In genomic region chr13:85373322-85373721, GRCh38 we compare ENCODE assay signal across 2 cellular contexts.
TF ChIP-seq lines count a peak whose summit lies in the region.

No MANE protein-coding gene starts in this region.

TF ChIP-seq in HepG2, 621 proteins besides CTCF, POLR2A, EP300 and RAD21 (continued from another document and continues in another):
- TF ChIP-seq, protein P1, sequence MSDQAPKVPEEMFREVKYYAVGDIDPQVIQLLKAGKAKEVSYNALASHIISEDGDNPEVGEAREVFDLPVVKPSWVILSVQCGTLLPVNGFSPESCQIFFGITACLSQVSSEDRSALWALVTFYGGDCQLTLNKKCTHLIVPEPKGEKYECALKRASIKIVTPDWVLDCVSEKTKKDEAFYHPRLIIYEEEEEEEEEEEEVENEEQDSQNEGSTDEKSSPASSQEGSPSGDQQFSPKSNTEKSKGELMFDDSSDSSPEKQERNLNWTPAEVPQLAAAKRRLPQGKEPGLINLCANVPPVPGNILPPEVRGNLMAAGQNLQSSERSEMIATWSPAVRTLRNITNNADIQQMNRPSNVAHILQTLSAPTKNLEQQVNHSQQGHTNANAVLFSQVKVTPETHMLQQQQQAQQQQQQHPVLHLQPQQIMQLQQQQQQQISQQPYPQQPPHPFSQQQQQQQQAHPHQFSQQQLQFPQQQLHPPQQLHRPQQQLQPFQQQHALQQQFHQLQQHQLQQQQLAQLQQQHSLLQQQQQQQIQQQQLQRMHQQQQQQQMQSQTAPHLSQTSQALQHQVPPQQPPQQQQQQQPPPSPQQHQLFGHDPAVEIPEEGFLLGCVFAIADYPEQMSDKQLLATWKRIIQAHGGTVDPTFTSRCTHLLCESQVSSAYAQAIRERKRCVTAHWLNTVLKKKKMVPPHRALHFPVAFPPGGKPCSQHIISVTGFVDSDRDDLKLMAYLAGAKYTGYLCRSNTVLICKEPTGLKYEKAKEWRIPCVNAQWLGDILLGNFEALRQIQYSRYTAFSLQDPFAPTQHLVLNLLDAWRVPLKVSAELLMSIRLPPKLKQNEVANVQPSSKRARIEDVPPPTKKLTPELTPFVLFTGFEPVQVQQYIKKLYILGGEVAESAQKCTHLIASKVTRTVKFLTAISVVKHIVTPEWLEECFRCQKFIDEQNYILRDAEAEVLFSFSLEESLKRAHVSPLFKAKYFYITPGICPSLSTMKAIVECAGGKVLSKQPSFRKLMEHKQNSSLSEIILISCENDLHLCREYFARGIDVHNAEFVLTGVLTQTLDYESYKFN (CRISPR knock-in tag; conservative IDR thresholded peaks at IDR 0.05) = peak; percentile 66
- TF ChIP-seq ELF3 (CRISPR knock-in tag; IDR thresholded peaks at IDR 0.05) (no peak), TBP (CRISPR knock-in tag; IDR thresholded peaks at IDR 0.05) (no peak), ZNF556 (CRISPR knock-in tag; IDR thresholded peaks at IDR 0.05; ENCODE audit: borderline replicate concordance) (no peak), NCOA2 (CRISPR knock-in tag; IDR thresholded peaks at IDR 0.05) (0 out of 2 replicates have a peak, but pooled peaks have one; percentile 24), SIN3A (IDR thresholded peaks at IDR 0.05; ENCODE audit: borderline replicate concordance, low read depth, low read length) (no peak), RARA (CRISPR knock-in tag; IDR thresholded peaks at IDR 0.05) (no peak), ZNF530 (CRISPR knock-in tag; IDR thresholded peaks at IDR 0.05; ENCODE audit: low read depth) (no peak), PHF20 (CRISPR knock-in tag; IDR thresholded peaks at IDR 0.05) (no peak), DNMT3B (CRISPR knock-in tag; conservative IDR thresholded peaks at IDR 0.05) (no peak), KAT8 (CRISPR knock-in tag; IDR thresholded peaks at IDR 0.05) (no peak), ZC3H13 (CRISPR knock-in tag; IDR thresholded peaks at IDR 0.05) (no peak), ZGPAT (CRISPR knock-in tag; IDR thresholded peaks at IDR 0.05) (no peak), MAFF (IDR thresholded peaks at IDR 0.05; ENCODE audit: low read depth, low read length) (no peak), MEF2D (CRISPR knock-in tag; IDR thresholded peaks at IDR 0.05) (no peak), ZNF770 (CRISPR knock-in tag; IDR thresholded peaks at IDR 0.05) (no peak), GATAD2A (CRISPR knock-in tag; IDR thresholded peaks at IDR 0.05) (peak; percentile 55)
- TF ChIP-seq, protein P2, sequence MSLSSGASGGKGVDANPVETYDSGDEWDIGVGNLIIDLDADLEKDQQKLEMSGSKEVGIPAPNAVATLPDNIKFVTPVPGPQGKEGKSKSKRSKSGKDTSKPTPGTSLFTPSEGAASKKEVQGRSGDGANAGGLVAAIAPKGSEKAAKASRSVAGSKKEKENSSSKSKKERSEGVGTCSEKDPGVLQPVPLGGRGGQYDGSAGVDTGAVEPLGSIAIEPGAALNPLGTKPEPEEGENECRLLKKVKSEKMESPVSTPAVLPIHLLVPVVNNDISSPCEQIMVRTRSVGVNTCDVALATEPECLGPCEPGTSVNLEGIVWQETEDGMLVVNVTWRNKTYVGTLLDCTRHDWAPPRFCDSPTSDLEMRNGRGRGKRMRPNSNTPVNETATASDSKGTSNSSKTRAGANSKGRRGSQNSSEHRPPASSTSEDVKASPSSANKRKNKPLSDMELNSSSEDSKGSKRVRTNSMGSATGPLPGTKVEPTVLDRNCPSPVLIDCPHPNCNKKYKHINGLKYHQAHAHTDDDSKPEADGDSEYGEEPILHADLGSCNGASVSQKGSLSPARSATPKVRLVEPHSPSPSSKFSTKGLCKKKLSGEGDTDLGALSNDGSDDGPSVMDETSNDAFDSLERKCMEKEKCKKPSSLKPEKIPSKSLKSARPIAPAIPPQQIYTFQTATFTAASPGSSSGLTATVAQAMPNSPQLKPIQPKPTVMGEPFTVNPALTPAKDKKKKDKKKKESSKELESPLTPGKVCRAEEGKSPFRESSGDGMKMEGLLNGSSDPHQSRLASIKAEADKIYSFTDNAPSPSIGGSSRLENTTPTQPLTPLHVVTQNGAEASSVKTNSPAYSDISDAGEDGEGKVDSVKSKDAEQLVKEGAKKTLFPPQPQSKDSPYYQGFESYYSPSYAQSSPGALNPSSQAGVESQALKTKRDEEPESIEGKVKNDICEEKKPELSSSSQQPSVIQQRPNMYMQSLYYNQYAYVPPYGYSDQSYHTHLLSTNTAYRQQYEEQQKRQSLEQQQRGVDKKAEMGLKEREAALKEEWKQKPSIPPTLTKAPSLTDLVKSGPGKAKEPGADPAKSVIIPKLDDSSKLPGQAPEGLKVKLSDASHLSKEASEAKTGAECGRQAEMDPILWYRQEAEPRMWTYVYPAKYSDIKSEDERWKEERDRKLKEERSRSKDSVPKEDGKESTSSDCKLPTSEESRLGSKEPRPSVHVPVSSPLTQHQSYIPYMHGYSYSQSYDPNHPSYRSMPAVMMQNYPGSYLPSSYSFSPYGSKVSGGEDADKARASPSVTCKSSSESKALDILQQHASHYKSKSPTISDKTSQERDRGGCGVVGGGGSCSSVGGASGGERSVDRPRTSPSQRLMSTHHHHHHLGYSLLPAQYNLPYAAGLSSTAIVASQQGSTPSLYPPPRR (CRISPR knock-in tag; IDR thresholded peaks at IDR 0.05; ENCODE audit: borderline replicate concordance) = no peak

TF ChIP-seq in GM23338, 12 proteins besides CTCF, POLR2A, EP300 and RAD21 (continued from another document):
- TF ChIP-seq, protein P3, sequence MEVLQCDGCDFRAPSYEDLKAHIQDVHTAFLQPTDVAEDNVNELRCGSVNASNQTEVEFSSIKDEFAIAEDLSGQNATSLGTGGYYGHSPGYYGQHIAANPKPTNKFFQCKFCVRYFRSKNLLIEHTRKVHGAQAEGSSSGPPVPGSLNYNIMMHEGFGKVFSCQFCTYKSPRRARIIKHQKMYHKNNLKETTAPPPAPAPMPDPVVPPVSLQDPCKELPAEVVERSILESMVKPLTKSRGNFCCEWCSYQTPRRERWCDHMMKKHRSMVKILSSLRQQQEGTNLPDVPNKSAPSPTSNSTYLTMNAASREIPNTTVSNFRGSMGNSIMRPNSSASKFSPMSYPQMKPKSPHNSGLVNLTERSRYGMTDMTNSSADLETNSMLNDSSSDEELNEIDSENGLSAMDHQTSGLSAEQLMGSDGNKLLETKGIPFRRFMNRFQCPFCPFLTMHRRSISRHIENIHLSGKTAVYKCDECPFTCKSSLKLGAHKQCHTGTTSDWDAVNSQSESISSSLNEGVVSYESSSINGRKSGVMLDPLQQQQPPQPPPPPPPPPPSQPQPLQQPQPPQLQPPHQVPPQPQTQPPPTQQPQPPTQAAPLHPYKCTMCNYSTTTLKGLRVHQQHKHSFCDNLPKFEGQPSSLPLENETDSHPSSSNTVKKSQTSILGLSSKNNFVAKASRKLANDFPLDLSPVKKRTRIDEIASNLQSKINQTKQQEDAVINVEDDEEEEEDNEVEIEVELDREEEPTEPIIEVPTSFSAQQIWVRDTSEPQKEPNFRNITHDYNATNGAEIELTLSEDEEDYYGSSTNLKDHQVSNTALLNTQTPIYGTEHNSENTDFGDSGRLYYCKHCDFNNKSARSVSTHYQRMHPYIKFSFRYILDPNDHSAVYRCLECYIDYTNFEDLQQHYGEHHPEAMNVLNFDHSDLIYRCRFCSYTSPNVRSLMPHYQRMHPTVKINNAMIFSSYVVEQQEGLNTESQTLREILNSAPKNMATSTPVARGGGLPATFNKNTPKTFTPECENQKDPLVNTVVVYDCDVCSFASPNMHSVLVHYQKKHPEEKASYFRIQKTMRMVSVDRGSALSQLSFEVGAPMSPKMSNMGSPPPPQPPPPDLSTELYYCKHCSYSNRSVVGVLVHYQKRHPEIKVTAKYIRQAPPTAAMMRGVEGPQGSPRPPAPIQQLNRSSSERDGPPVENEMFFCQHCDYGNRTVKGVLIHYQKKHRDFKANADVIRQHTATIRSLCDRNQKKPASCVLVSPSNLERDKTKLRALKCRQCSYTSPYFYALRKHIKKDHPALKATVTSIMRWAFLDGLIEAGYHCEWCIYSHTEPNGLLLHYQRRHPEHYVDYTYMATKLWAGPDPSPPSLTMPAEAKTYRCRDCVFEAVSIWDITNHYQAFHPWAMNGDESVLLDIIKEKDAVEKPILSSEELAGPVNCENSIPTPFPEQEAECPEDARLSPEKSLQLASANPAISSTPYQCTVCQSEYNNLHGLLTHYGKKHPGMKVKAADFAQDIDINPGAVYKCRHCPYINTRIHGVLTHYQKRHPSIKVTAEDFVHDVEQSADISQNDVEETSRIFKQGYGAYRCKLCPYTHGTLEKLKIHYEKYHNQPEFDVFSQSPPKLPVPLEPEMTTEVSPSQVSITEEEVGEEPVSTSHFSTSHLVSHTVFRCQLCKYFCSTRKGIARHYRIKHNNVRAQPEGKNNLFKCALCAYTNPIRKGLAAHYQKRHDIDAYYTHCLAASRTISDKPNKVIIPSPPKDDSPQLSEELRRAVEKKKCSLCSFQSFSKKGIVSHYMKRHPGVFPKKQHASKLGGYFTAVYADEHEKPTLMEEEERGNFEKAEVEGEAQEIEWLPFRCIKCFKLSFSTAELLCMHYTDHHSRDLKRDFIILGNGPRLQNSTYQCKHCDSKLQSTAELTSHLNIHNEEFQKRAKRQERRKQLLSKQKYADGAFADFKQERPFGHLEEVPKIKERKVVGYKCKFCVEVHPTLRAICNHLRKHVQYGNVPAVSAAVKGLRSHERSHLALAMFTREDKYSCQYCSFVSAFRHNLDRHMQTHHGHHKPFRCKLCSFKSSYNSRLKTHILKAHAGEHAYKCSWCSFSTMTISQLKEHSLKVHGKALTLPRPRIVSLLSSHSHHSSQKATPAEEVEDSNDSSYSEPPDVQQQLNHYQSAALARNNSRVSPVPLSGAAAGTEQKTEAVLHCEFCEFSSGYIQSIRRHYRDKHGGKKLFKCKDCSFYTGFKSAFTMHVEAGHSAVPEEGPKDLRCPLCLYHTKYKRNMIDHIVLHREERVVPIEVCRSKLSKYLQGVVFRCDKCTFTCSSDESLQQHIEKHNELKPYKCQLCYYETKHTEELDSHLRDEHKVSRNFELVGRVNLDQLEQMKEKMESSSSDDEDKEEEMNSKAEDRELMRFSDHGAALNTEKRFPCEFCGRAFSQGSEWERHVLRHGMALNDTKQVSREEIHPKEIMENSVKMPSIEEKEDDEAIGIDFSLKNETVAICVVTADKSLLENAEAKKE (CRISPR knock-in tag; IDR thresholded peaks at IDR 0.05) = no peak
- TF ChIP-seq, protein P4, sequence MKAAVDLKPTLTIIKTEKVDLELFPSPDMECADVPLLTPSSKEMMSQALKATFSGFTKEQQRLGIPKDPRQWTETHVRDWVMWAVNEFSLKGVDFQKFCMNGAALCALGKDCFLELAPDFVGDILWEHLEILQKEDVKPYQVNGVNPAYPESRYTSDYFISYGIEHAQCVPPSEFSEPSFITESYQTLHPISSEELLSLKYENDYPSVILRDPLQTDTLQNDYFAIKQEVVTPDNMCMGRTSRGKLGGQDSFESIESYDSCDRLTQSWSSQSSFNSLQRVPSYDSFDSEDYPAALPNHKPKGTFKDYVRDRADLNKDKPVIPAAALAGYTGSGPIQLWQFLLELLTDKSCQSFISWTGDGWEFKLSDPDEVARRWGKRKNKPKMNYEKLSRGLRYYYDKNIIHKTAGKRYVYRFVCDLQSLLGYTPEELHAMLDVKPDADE (IDR thresholded peaks at IDR 0.05) = no peak
- TF ChIP-seq STAT1 (IDR thresholded peaks at IDR 0.05; ENCODE audit: unreplicated experiment) (no peak), ZNF331 (CRISPR knock-in tag; IDR thresholded peaks at IDR 0.05; ENCODE audit: low read depth) (no peak), EZH2phosphoT487 (IDR thresholded peaks at IDR 0.05; ENCODE audit: unreplicated experiment) (no peak)
- TF ChIP-seq, protein P5, sequence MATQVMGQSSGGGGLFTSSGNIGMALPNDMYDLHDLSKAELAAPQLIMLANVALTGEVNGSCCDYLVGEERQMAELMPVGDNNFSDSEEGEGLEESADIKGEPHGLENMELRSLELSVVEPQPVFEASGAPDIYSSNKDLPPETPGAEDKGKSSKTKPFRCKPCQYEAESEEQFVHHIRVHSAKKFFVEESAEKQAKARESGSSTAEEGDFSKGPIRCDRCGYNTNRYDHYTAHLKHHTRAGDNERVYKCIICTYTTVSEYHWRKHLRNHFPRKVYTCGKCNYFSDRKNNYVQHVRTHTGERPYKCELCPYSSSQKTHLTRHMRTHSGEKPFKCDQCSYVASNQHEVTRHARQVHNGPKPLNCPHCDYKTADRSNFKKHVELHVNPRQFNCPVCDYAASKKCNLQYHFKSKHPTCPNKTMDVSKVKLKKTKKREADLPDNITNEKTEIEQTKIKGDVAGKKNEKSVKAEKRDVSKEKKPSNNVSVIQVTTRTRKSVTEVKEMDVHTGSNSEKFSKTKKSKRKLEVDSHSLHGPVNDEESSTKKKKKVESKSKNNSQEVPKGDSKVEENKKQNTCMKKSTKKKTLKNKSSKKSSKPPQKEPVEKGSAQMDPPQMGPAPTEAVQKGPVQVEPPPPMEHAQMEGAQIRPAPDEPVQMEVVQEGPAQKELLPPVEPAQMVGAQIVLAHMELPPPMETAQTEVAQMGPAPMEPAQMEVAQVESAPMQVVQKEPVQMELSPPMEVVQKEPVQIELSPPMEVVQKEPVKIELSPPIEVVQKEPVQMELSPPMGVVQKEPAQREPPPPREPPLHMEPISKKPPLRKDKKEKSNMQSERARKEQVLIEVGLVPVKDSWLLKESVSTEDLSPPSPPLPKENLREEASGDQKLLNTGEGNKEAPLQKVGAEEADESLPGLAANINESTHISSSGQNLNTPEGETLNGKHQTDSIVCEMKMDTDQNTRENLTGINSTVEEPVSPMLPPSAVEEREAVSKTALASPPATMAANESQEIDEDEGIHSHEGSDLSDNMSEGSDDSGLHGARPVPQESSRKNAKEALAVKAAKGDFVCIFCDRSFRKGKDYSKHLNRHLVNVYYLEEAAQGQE (IDR thresholded peaks at IDR 0.05; ENCODE audit: unreplicated experiment) = no peak
TF ChIP-seq in GM23338: peak in this region for 0.
